ENCODE assay signal across 30 cellular contexts in the genomic region with DNA sequence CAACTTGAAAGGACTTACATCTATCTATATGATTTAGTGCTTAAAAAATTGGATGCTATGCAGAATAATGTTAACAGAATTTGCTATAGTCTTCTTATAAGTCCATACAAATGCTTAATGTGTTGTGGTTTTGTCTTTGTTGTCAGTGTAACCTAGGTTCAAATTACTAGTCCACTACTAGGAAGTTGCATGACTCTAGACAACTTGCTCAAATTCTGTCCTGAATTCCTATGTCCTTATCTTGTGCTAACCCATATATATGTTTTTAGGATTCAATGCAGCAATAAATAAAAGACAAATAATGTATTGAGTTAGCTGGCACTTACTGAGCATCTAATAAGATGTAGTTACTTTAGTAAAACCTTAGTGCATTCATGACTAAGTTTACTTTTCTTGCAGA.
"Had no signal": no experiment of that assay in that cellular context is flagged by ENCODE, and none has a peak within 500 bp of the region (broad histone marks: within the 10 kb centered on the region; RNA-seq: fewer than 3 reads in every experiment).

No MANE protein-coding gene starts in this region.

- H3K9me3 ChIP-seq: ascending aorta, breast epithelium had no signal

- ATAC-seq: activated CD4-positive, alpha-beta T cell treated with anti-CD3 and anti-CD28 coated beads for 36 hours; activated CD4-positive, CD25-positive, alpha-beta regulatory T cell treated with anti-CD3 and anti-CD28 coated beads, Interleukin-2, amount 50 U/mL, for 24 hours; activated CD8-positive, alpha-beta memory T cell treated with anti-CD3 and anti-CD28 coated beads, Interleukin-2, amount 10 ng/mL, durations not matched to agents 7 days and 5 days; activated CD8-positive, alpha-beta T cell treated with anti-CD3 and anti-CD28 coated beads, Interleukin-2, amount 10 ng/mL, durations not matched to agents 7 days and 5 days; activated naive CD8-positive, alpha-beta T cell treated with anti-CD3 and anti-CD28 coated beads, Interleukin-2, amount 50 U/mL, for 24 hours; WTC11 had no signal

- H3K4me3 ChIP-seq: ascending aorta, breast epithelium had no signal

- H3K36me3 ChIP-seq: ascending aorta, brain microvascular endothelial cell, breast epithelium had no signal

- DNase-seq: activated CD4-positive, alpha-beta memory T cell treated with anti-CD3 and anti-CD28 coated beads, Interleukin-2, amount 10 ng/mL, durations not matched to agents 7 days and 5 days; activated CD4-positive, alpha-beta T cell treated with anti-CD3 and anti-CD28 coated beads for 1 hour; activated CD4-positive, alpha-beta T cell treated with anti-CD3 and anti-CD28 coated beads for 36 hours; activated CD4-positive, alpha-beta T cell treated with anti-CD3 and anti-CD28 coated beads for 48 hours; activated CD4-positive, alpha-beta T cell treated with anti-CD3 and anti-CD28 coated beads, Interleukin-2, amount 10 ng/mL, durations not matched to agents 7 days and 5 days; activated CD4-positive, alpha-beta T cell treated with anti-CD3 and anti-CD28 coated beads, Interleukin-2, amount 50 U/mL, for 48 hours; activated CD4-positive, CD25-positive, alpha-beta regulatory T cell; activated CD8-positive, alpha-beta memory T cell treated with anti-CD3 and anti-CD28 coated beads for 24 hours; activated CD8-positive, alpha-beta memory T cell treated with anti-CD3 and anti-CD28 coated beads, Interleukin-2, amount 10 ng/mL, durations not matched to agents 7 days and 5 days; activated CD8-positive, alpha-beta memory T cell treated with anti-CD3 and anti-CD28 coated beads, Interleukin-2, amount 50 U/mL, for 48 hours; activated CD8-positive, alpha-beta T cell treated with anti-CD3 and anti-CD28 coated beads, Interleukin-2, amount 10 ng/mL, durations not matched to agents 7 days and 5 days; activated effector memory CD4-positive, alpha-beta T cell treated with Interleukin-2 at 50 U/mL for 16 hours; activated gamma-delta T cell; activated naive CD4-positive, alpha-beta T cell treated with anti-CD3 and anti-CD28 coated beads, Interleukin-2, amount 10 ng/mL, durations not matched to agents 7 days and 5 days; activated naive CD4-positive, alpha-beta T cell treated with Interleukin-2 at 50 U/mL for 16 hours; activated naive CD8-positive, alpha-beta T cell treated with anti-CD3 and anti-CD28 coated beads, Interleukin-2, amount 10 ng/mL, durations not matched to agents 7 days and 5 days; activated naive CD8-positive, alpha-beta T cell treated with anti-CD3 and anti-CD28 coated beads, Interleukin-2, amount 50 U/mL, for 24 hours; activated T-cell treated with anti-CD3 and anti-CD28 coated beads, Interleukin-2, amount 50 U/mL, for 24 hours; activated T-cell treated with anti-CD3 and anti-CD28 coated beads, Interleukin-2, amount 50 U/mL, for 48 hours; amygdala; anterior cingulate cortex; brain microvascular endothelial cell; central memory CD4-positive, alpha-beta T cell; T-helper 2 cell; T-helper 9 cell had no signal

- H3K27ac ChIP-seq: ascending aorta, brain microvascular endothelial cell, breast epithelium, VCaP had no signal

- H3K4me1 ChIP-seq: ascending aorta, breast epithelium had no signal

- H3K27me3 ChIP-seq: ascending aorta, brain microvascular endothelial cell, breast epithelium had no signal
